ENCODE assay signal across 8 cellular contexts in the genomic region with DNA sequence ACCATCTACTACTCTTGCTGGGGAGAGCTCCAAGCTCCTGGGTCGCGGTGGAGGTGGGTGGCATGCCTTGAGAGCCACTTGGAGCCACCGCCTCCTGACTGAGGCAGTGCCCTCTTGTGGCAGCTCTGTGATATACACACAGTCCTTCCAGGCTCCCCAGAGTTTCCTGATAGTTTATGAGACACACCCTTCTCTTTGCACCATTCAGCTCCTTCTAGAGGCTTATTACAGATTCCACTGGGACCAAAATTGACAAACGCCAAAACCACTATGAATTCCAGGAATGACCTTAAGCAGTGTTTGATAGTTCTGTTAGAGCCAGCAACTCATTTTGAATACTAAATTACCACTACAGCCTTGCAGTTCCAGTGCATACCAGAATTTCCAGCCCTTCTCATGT.
DNase-seq lines count a peak whose midpoint lies in the region; ATAC-seq, FAIRE-seq and TF ChIP-seq lines count a peak whose summit lies in the region.

No MANE protein-coding gene starts in this region.

- ATAC-seq in HG03565 (IDR thresholded peaks at IDR 0.05; ENCODE audit: unreplicated experiment): peak; percentile 65
- no peak for ATAC-seq in HG02623 (IDR thresholded peaks at IDR 0.05; ENCODE audit: unreplicated experiment)

- no peaks in the 10 kb centered on the region for H3K79me2 ChIP-seq in OCI-LY3 (ENCODE audit: low read length)

- H3K9me3 ChIP-seq in OCI-LY3 (ENCODE audit: insufficient read depth, low read length): no peaks in the 10 kb centered on the region

- H3K4me3 ChIP-seq in OCI-LY3 (ENCODE audit: low read length): no peak overlapping the region

- no peaks in the 10 kb centered on the region for H3K27me3 ChIP-seq in OCI-LY3 (ENCODE audit: low read depth, low read length)

- H3K27ac ChIP-seq in OCI-LY3 (ENCODE audit: low read length): no peak overlapping the region

- DNase-seq in D721Med (ENCODE audit: insufficient read length, low spot score): no peak
- peak; percentile 45 for DNase-seq in GM19240 (ENCODE audit: insufficient read length, low spot score)
- DNase-seq in astrocyte of the hippocampus (ENCODE audit: low read depth, low spot score): peak; percentile 79
- DNase-seq in iPS-NIHi7 (ENCODE audit: extremely low spot score): peak; percentile 87
- DNase-seq in stimulated activated CD4-positive, alpha-beta T cell treated with anti-CD3 and anti-CD28 coated beads, Interleukin-2, amount 100 ng/mL, for 48 hours: peak; percentile 28 to 40

- no peak for FAIRE-seq in D721Med (lab: Jason Lieb, UNC)

- H2AFZ ChIP-seq in OCI-LY3 (ENCODE audit: low read depth, low read length): no peak overlapping the region

- no peak overlapping the region for H3K9ac ChIP-seq in OCI-LY3 (ENCODE audit: low read length)

- H3K36me3 ChIP-seq in OCI-LY3 (replicated peaks; ENCODE audit: low read depth, low read length): no peaks in the 10 kb centered on the region

- no peaks in the 10 kb centered on the region for H3K4me1 ChIP-seq in OCI-LY3 (ENCODE audit: low read length)

- no peak overlapping the region for H3K4me2 ChIP-seq in OCI-LY3 (ENCODE audit: low read length)

- TF ChIP-seq CTCF in D721Med (IDR thresholded peaks at IDR 0.05; ENCODE audit: insufficient read depth, missing control alignments) (peak; percentile 75), OCI-LY3 (IDR thresholded peaks at IDR 0.05; ENCODE audit: low read depth, low read length) (peak; percentile 73)

- H4K20me1 ChIP-seq in OCI-LY3 (ENCODE audit: insufficient read depth, low read length): no peaks in the 10 kb centered on the region
